1 cellular context compared by ENCODE assay signal in genomic region chr17:37489197-37490001, GRCh38.
TF ChIP-seq lines count a peak whose summit lies in the region.

TSS of gene DUSP14 (plus strand) at chr17:37489891. CDS start at chr17:37512273, 22,382 bp downstream.

TF ChIP-seq in HepG2, 621 proteins besides CTCF, POLR2A, EP300 and RAD21 (continued from another document and continues in another):
- no peak; the same call in 1 of the 2 replicates for TF ChIP-seq POGK (CRISPR knock-in tag; conservative IDR thresholded peaks at IDR 0.05)
- no peak; the same call in 1 of the 2 replicates for TF ChIP-seq KLF6 (CRISPR knock-in tag; IDR thresholded peaks at IDR 0.05)
- TF ChIP-seq ZNF10 (CRISPR knock-in tag; IDR thresholded peaks at IDR 0.05; ENCODE audit: borderline replicate concordance, low read depth): no peak
- peak; percentile 54; the same call in 1 of the 2 replicates for TF ChIP-seq ZNF547 (CRISPR knock-in tag; IDR thresholded peaks at IDR 0.05)
- TF ChIP-seq SP140L (CRISPR knock-in tag; IDR thresholded peaks at IDR 0.05; ENCODE audit: borderline replicate concordance): no peak
- TF ChIP-seq SRSF1 (optimal IDR thresholded peaks at IDR 0.05; ENCODE audit: low read depth, low read length): peak; percentile 78
- TF ChIP-seq CEBPZ (IDR thresholded peaks at IDR 0.05; ENCODE audit: low read length): no peak
- no peak for TF ChIP-seq ZNF841 (CRISPR knock-in tag; IDR thresholded peaks at IDR 0.05; ENCODE audit: borderline replicate concordance)
- TF ChIP-seq ZNF614 (CRISPR knock-in tag; IDR thresholded peaks at IDR 0.05; ENCODE audit: borderline replicate concordance): no peak
- TF ChIP-seq ZNF367 (CRISPR knock-in tag; IDR thresholded peaks at IDR 0.05; ENCODE audit: borderline replicate concordance): no peak
- TF ChIP-seq ZNF616 (CRISPR knock-in tag; IDR thresholded peaks at IDR 0.05; ENCODE audit: low read depth): peak; percentile 54; the same call in 1 of the 2 replicates
- no peak for TF ChIP-seq ZFAT (CRISPR knock-in tag; conservative IDR thresholded peaks at IDR 0.05)
- no peak for TF ChIP-seq ZNF775 (CRISPR knock-in tag; IDR thresholded peaks at IDR 0.05; ENCODE audit: borderline replicate concordance)
- no peak for TF ChIP-seq ATF7 (IDR thresholded peaks at IDR 0.05)
- TF ChIP-seq ATF7 (CRISPR knock-in tag; IDR thresholded peaks at IDR 0.05): no peak
- 0 out of 2 replicates have a peak, but pooled peaks have one; percentile 4 for TF ChIP-seq ZNF574 (CRISPR knock-in tag; IDR thresholded peaks at IDR 0.05)
- no peak for TF ChIP-seq JUND (CRISPR knock-in tag; IDR thresholded peaks at IDR 0.05)
- TF ChIP-seq PHF20 (CRISPR knock-in tag; IDR thresholded peaks at IDR 0.05): no peak
- peak; percentile 42 for TF ChIP-seq UBTF (CRISPR knock-in tag; IDR thresholded peaks at IDR 0.05)
- TF ChIP-seq ZNF501 (CRISPR knock-in tag; IDR thresholded peaks at IDR 0.05): peak; percentile 83
- TF ChIP-seq ZNF619 (CRISPR knock-in tag; IDR thresholded peaks at IDR 0.05): no peak
- TF ChIP-seq SNRNP70 (IDR thresholded peaks at IDR 0.05; ENCODE audit: low read depth, low read length): no peak
- TF ChIP-seq HMGXB4 (CRISPR knock-in tag; IDR thresholded peaks at IDR 0.05; ENCODE audit: borderline replicate concordance in 1 of 2, low read depth in 1 of 2): peak in 1 of 2 experiments; percentile 50; a peak in 2 of 4 replicates
- TF ChIP-seq POLR2G (IDR thresholded peaks at IDR 0.05; ENCODE audit: low read depth, low read length): peak; percentile 87
- peak; percentile 80 for TF ChIP-seq ZSCAN31 (CRISPR knock-in tag; IDR thresholded peaks at IDR 0.05; ENCODE audit: low read depth)
- TF ChIP-seq RXRA (CRISPR knock-in tag; IDR thresholded peaks at IDR 0.05): peak; percentile 26; the same call in 1 of the 2 replicates
- peak; percentile 54; the same call in 1 of the 2 replicates for TF ChIP-seq SAFB2 (CRISPR knock-in tag; IDR thresholded peaks at IDR 0.05; ENCODE audit: borderline replicate concordance, low read depth)
- peak; percentile 70; the same call in 1 of the 2 replicates for TF ChIP-seq ZNF800 (CRISPR knock-in tag; IDR thresholded peaks at IDR 0.05)
- TF ChIP-seq SIX1 (CRISPR knock-in tag; IDR thresholded peaks at IDR 0.05; ENCODE audit: borderline replicate concordance): no peak
- TF ChIP-seq TGIF2 (CRISPR knock-in tag; IDR thresholded peaks at IDR 0.05): 0 out of 2 replicates have a peak, but pooled peaks have one; percentile 3
- no peak for TF ChIP-seq SMC3 (IDR thresholded peaks at IDR 0.05; ENCODE audit: low read length)
- TF ChIP-seq ZFYVE20 (CRISPR knock-in tag; IDR thresholded peaks at IDR 0.05; ENCODE audit: borderline replicate concordance, low read depth): no peak
- no peak for TF ChIP-seq ZNF414 (CRISPR knock-in tag; IDR thresholded peaks at IDR 0.05)
- 0 out of 2 replicates have a peak, but pooled peaks have one; percentile 25 for TF ChIP-seq ZNF724P (CRISPR knock-in tag; IDR thresholded peaks at IDR 0.05; ENCODE audit: borderline replicate concordance)
- no peak; the same call in 1 of the 2 replicates for TF ChIP-seq ZFP36L2 (CRISPR knock-in tag; IDR thresholded peaks at IDR 0.05)
- 0 out of 2 replicates have a peak, but pooled peaks have one; percentile 31 for TF ChIP-seq ZNF205 (CRISPR knock-in tag; IDR thresholded peaks at IDR 0.05)
- TF ChIP-seq ZNF782 (CRISPR knock-in tag; IDR thresholded peaks at IDR 0.05; ENCODE audit: borderline replicate concordance): no peak
- TF ChIP-seq ZNF691 (CRISPR knock-in tag; IDR thresholded peaks at IDR 0.05; ENCODE audit: borderline replicate concordance, low read depth): no peak
